8 cellular contexts compared by ENCODE assay signal in genomic region chr1:38873027-38873969, GRCh38. TPM values are rescaled to one million over a fixed set of nuclear protein-coding genes. Genes with fewer than 3 reads are reported as not detected.
DNase-seq lines count a peak whose midpoint lies in the region; ATAC-seq, FAIRE-seq and TF ChIP-seq lines count a peak whose summit lies in the region.

Gene MYCBP (minus strand): TSS chr1:38873348. CDS start chr1:38873305, 43 bp downstream.

- CTCF ChIA-PET in HepG2 (lab: Yijun Ruan, JAX; ENCODE audit: low intra/inter-chr PET ratio, low total read pairs) = no interaction called here

- BruUV-seq in HepG2 (replicated peaks; lab: Mats Ljungman, UMichigan) = TSS peak; percentile 36

- H3K27me3 ChIP-seq in HepG2 (ENCODE audit: control insufficient read depth in 1 of 2, insufficient read depth in 2 of 2, low read length in 2 of 2) = no peaks in the 10 kb centered on the region

- H3K9me3 ChIP-seq in HepG2 (ENCODE audit: low read length) = no peaks in the 10 kb centered on the region

- H3K4me1 ChIP-seq in HepG2 (ENCODE audit: insufficient read depth, low read length) = peaks cover 36% of the 10 kb centered on the region

- POLR2A ChIA-PET in HepG2 (lab: Yijun Ruan, JAX) = interaction anchor here (0.6 to 1.3 kb wide), 8 partner anchors 10 to 380 kb away, joined by 3 to 9 read pairs (median 3); partner anchors contain the start of gene RRAGC

- no peak within 1 kb of the TSS for H2AFZ ChIP-seq in HepG2 (ENCODE audit: low read length)

- TF ChIP-seq CTCF in C4-2B (conservative IDR thresholded peaks at IDR 0.05) = no peak; the same call in 1 of the 2 replicates
- peak; percentile 32 for TF ChIP-seq CTCF in HepG2 (CRISPR knock-in tag; IDR thresholded peaks at IDR 0.05)

- TF ChIP-seq RAD21 in HepG2 (CRISPR knock-in tag; IDR thresholded peaks at IDR 0.05) = no peak; the same call in 1 of the 2 replicates

- TF ChIP-seq EP300 in HepG2 (IDR thresholded peaks at IDR 0.05; ENCODE audit: low read depth in 2 of 2, low read length in 2 of 2) = no peak
- TF ChIP-seq EP300 in HepG2 (CRISPR knock-in tag; IDR thresholded peaks at IDR 0.05; ENCODE audit: borderline replicate concordance) = no peak

- under 1% methylated on average over 24 of the region's 69 CpGs for WGBS in HepG2 (ENCODE audit: low lambda C conversion rate)

- peak within 1 kb of the TSS; percentile 70 to 94 (median 77) for H3K4me3 ChIP-seq in HepG2 (replicated peaks in 1 of 3; ENCODE audit: insufficient read depth in 1 of 3, low read depth in 2 of 3, low read length in 3 of 3)

- peak; percentile 94 for ATAC-seq in GM19395 (IDR thresholded peaks at IDR 0.05; ENCODE audit: unreplicated experiment)
- peak; percentile 92 for ATAC-seq in HG03565 (IDR thresholded peaks at IDR 0.05; ENCODE audit: unreplicated experiment)
- ATAC-seq in HepG2 = peak; percentile 99

- H3K79me2 ChIP-seq in HepG2 (ENCODE audit: insufficient read depth, low read length) = peaks cover 30% of the 10 kb centered on the region

- H3K9ac ChIP-seq in HepG2 (ENCODE audit: insufficient read depth, low read depth, low read length) = peak within 1 kb of the TSS; percentile 74

- in situ Hi-C loops in HepG2 (cut with HindIII; ENCODE audit: extremely low pct_ligation_motif_present, low pct_unique_long_range_greater_than_20kb) = no loop called here

- peak within 1 kb of the TSS; percentile 75 for H3K27ac ChIP-seq in C4-2B
- H3K27ac ChIP-seq in HepG2 (ENCODE audit: extremely low read length, insufficient read depth, low read length) = peak within 1 kb of the TSS; percentile 49

- no peaks in the 10 kb centered on the region for H3K36me3 ChIP-seq in HepG2 (replicated peaks in 1 of 2; ENCODE audit: control insufficient read depth in 1 of 2, insufficient read depth in 2 of 2, low read length in 2 of 2)

- intact Hi-C loops in HepG2 (cut with micrococcal nuclease; ENCODE audit: unreplicated experiment) = loop anchor here (5.0 kb wide), 2 partner anchors 119 to 154 kb away; partner anchors contain the start of genes AKIRIN1 and NDUFS5

- no peaks in the 10 kb centered on the region for H4K20me1 ChIP-seq in HepG2 (ENCODE audit: insufficient read depth, low read length)

- DNase-seq in NCI-H774 (lab: John Stamatoyannopoulos, UW) (peak; percentile 98), dermis microvascular lymphatic vessel endothelial cell (ENCODE audit: low read depth in 2 of 2) (peak; percentile 91 to 96), HepG2 (ENCODE audit: low spot score) (peak; percentile 89)
- DNase-seq in activated CD4-positive, alpha-beta T cell treated with anti-CD3 and anti-CD28 coated beads, Interleukin-2, amount 50 U/mL, for 4 hours = peak; percentile 93 to 95
- peak; percentile 95 for DNase-seq in stimulated activated CD4-positive, alpha-beta T cell treated with anti-CD3 and anti-CD28 coated beads, Interleukin-4, amount 100 ng/mL, for 1 hour

- H3K4me2 ChIP-seq in HepG2 (ENCODE audit: low read depth, low read length) = peak within 1 kb of the TSS; percentile 87

- peak; percentile 90 for FAIRE-seq in HepG2 (lab: Jason Lieb, UNC)

- TF ChIP-seq POLR2A in HepG2 (IDR thresholded peaks at IDR 0.05; ENCODE audit: insufficient read depth in 1 of 2, low read depth in 2 of 2, low read length in 2 of 2) = peak in 1 of 2 experiments; percentile 54; a peak in 1 of 4 replicates

TF ChIP-seq in HepG2, 621 proteins besides CTCF, POLR2A, EP300 and RAD21 (continues in another document):
- TF ChIP-seq ZNF230 (CRISPR knock-in tag; IDR thresholded peaks at IDR 0.05) (peak; percentile 24; the same call in 1 of the 2 replicates), ZHX2 (IDR thresholded peaks at IDR 0.05; ENCODE audit: low read depth) (no peak), ZHX2 (CRISPR knock-in tag; IDR thresholded peaks at IDR 0.05; ENCODE audit: borderline replicate concordance) (peak; percentile 44; the same call in 1 of the 2 replicates), TEF (CRISPR knock-in tag; IDR thresholded peaks at IDR 0.05) (no peak), MEIS2 (CRISPR knock-in tag; IDR thresholded peaks at IDR 0.05) (peak; percentile 35; the same call in 1 of the 2 replicates), ZNF274 (CRISPR knock-in tag; IDR thresholded peaks at IDR 0.05) (peak; percentile 32; the same call in 1 of the 2 replicates), SIX1 (CRISPR knock-in tag; IDR thresholded peaks at IDR 0.05; ENCODE audit: borderline replicate concordance) (0 out of 2 replicates have a peak, but pooled peaks have one; percentile 21)

RNA-seq across cellular contexts. Expression of gene MYCBP, which starts in this region (rescaled TPM):
- total RNA-seq in dermis microvascular lymphatic vessel endothelial cell = 5.8 and 8.7 TPM in 2 replicates
- 30.4 and 48.0 TPM in 2 replicates for total RNA-seq in HepG2 (2016; rRNA removed; fragmentation: Illumina TruSeq; extraction: Trizol)
- total RNA-seq in HepG2 (2016; cell fraction: cytosol; rRNA removed; fragmentation: Illumina TruSeq; extraction: Trizol; ENCODE audit: low read depth) = 10.0 and 12.2 TPM in 2 replicates
- total RNA-seq in HepG2 (2016; cell fraction: insoluble cytoplasmic fraction; rRNA removed; fragmentation: Illumina TruSeq; extraction: Trizol) = 33.3 and 50.7 TPM in 2 replicates
- 22.0 and 23.3 TPM in 2 replicates for total RNA-seq in HepG2 (2016; cell fraction: membrane; rRNA removed; fragmentation: Illumina TruSeq; extraction: Trizol)
- 10.0 and 11.9 TPM in 2 replicates for total RNA-seq in HepG2 (2016; cell fraction: nucleus; rRNA removed; fragmentation: Illumina TruSeq; extraction: Trizol)
- polyA plus RNA-seq in HepG2 (2011; rRNA removed) = 7.3 and 11.4 TPM in 2 replicates
- polyA plus RNA-seq in HepG2 (2011; cell fraction: cytosol; rRNA removed) = 5.2 and 7.3 TPM in 2 replicates
- polyA plus RNA-seq in HepG2 (2011; cell fraction: nucleus; rRNA removed) = 3.1 TPM in 2 replicates
- polyA plus RNA-seq in HepG2 (2012) = 8.4 and 13.0 TPM in 2 replicates
- polyA plus RNA-seq in HepG2 (2016; cell fraction: cytosol; fragmentation: Illumina TruSeq; extraction: Trizol; ENCODE audit: low read depth) = 9.9 and 14.2 TPM in 2 replicates
- 42.9 and 47.5 TPM in 2 replicates for polyA plus RNA-seq in HepG2 (2016; cell fraction: insoluble cytoplasmic fraction; fragmentation: Illumina TruSeq; extraction: Trizol; ENCODE audit: low read depth)
- 16.2 and 19.1 TPM in 2 replicates for polyA plus RNA-seq in HepG2 (2016; cell fraction: membrane; fragmentation: Illumina TruSeq; extraction: Trizol; ENCODE audit: low read depth)
- polyA plus RNA-seq in HepG2 (2016; cell fraction: nucleus; fragmentation: Illumina TruSeq; extraction: Trizol; ENCODE audit: insufficient read depth, low read depth) = 19.6 and 22.1 TPM in 2 replicates
- 6.1 and 15.7 TPM in 2 replicates for polyA minus RNA-seq in HepG2 (2011; rRNA and poly(A)+ RNA removed; ENCODE audit: low replicate concordance)
- 3.9 and 4.5 TPM in 2 replicates for polyA minus RNA-seq in HepG2 (2011; cell fraction: cytosol; rRNA and poly(A)+ RNA removed)
- 2.8 and 3.1 TPM in 2 replicates for polyA minus RNA-seq in HepG2 (2011; cell fraction: nucleus; rRNA and poly(A)+ RNA removed)

Comparison
In these comparisons a context has a peak if more than half of its experiments do, and no peak if none do; other contexts are left out.
1. Peak in every context shown above with its lines: DNase-seq, ATAC-seq, H3K4me3 ChIP-seq and H3K27ac ChIP-seq.